Comparison of ENCODE assay signal across 8 cellular contexts in the genomic region with DNA sequence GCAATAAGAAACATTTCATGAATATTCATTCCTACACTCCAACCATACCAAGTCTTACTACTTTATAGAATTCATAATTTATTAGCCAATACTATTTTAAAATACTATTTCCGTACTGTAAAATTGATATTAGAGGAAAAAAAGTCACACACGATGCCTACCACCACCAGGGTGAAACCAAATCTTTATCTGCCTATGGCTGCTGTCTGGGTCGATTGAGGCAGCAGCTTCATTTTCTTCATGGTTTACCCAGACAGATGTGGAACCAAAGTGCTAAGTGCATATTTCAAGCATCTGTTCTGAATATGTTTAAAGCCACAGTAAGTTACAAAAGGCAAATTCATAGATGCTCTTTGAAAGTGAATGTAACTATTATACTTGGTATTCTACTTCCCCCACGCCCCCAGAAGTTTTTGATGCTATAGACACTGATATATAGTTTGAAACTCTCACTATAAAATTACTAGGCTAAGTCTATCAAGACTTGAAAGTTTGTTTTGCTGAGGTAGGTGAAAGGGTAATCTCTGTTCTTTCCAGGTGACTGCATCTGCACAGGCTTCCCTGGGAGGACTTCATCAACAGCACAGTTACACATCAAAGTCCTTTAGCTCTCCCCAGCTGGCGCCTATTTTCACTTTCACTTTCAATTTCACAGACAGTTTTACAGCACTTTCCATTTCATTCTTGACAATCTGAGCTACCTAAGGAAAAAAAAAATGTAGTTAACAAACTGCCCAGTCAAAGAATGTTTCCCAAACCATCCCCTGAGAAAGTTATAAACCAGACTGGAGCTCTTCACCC.
A peak's percentile ranks its signal among the peaks of the same experiment; 100 is the strongest.
DNase-seq lines count a peak whose midpoint lies in the region; ATAC-seq, FAIRE-seq and TF ChIP-seq lines count a peak whose summit lies in the region.

No MANE protein-coding gene starts in this region.

- H3K27me3 Mint-ChIP-seq in neural progenitor cell (ENCODE audit: insufficient read depth, low read depth) = peaks cover 8% of the 10 kb centered on the region

- H3K79me2 ChIP-seq in neural progenitor cell (ENCODE audit: low read depth) = no peaks in the 10 kb centered on the region

- H3K4me3 Mint-ChIP-seq in neural progenitor cell = no peak overlapping the region

- peaks cover 30% of the 10 kb centered on the region for H3K36me3 Mint-ChIP-seq in neural progenitor cell

- H3K4me1 Mint-ChIP-seq in neural progenitor cell = peaks cover 21% of the 10 kb centered on the region

- no peaks in the 10 kb centered on the region for H3F3A ChIP-seq in neural progenitor cell (ENCODE audit: low read depth)

- TF ChIP-seq CTCF in neural progenitor cell (IDR thresholded peaks at IDR 0.05) = no peak

- H2AFZ ChIP-seq in neural progenitor cell (replicated peaks) = no peak overlapping the region

- FAIRE-seq in small intestine (lab: Jason Lieb, UNC) = peak; percentile 85

- no peak overlapping the region for H3K27ac Mint-ChIP-seq in neural progenitor cell

- DNase-seq in EL (peak; percentile 51), HuH-7.5 (ENCODE audit: low spot score) (peak; percentile 9), fibroblast of the conjunctiva (ENCODE audit: low read depth) (peak; percentile 46), small intestine (peak; percentile 91), SHP77 (lab: John Stamatoyannopoulos, UW) (no peak), neural progenitor cell (ENCODE audit: low spot score) (no peak)
- DNase-seq in activated CD8-positive, alpha-beta memory T cell treated with anti-CD3 and anti-CD28 coated beads, Interleukin-2, amount 50 U/mL, for 4 hours = peak; percentile 27

- no peak overlapping the region for H3K4me3 ChIP-seq in small intestine (ENCODE audit: low read depth in 1 of 2, low read length in 2 of 2)
- no peak overlapping the region for H3K4me3 ChIP-seq in neural progenitor cell

- H3K36me3 ChIP-seq in small intestine (ENCODE audit: control insufficient read depth in 2 of 2, insufficient read depth in 2 of 2, low read length in 2 of 2) = no peaks in the 10 kb centered on the region
- peaks cover 22% of the 10 kb centered on the region for H3K36me3 ChIP-seq in neural progenitor cell

- no peaks in the 10 kb centered on the region for H4K20me1 ChIP-seq in neural progenitor cell (ENCODE audit: low read depth)

- H3K4me1 ChIP-seq in small intestine (ENCODE audit: control insufficient read depth in 2 of 2, insufficient read depth in 1 of 2, low read depth in 1 of 2, low read length in 1 of 2) (peaks cover 0 to 2% of the 10 kb centered on the region in 2 donors), neural progenitor cell (peaks cover 5% of the 10 kb centered on the region)

- H3K9ac ChIP-seq in neural progenitor cell = no peak overlapping the region

- ATAC-seq in GM21447 (IDR thresholded peaks at IDR 0.05; ENCODE audit: unreplicated experiment) = peak; percentile 95

- H3K9me3 Mint-ChIP-seq in neural progenitor cell = peaks cover 2% of the 10 kb centered on the region

- 46 to 52% (median 51%) methylated on average over 5 of the region's 5 CpGs for WGBS in small intestine, 3 donors

- H3K27me3 ChIP-seq in small intestine (ENCODE audit: control insufficient read depth in 2 of 2, insufficient read depth in 2 of 2, low read length in 2 of 2) (no peaks in the 10 kb centered on the region), neural progenitor cell (no peaks in the 10 kb centered on the region)

- H3K27ac ChIP-seq in small intestine (ENCODE audit: low read depth in 1 of 2, low read length in 1 of 2) = no peak overlapping the region
- no peak overlapping the region for H3K27ac ChIP-seq in neural progenitor cell

- no peak overlapping the region for H3K4me2 ChIP-seq in neural progenitor cell

- H3K9me3 ChIP-seq in small intestine (ENCODE audit: control insufficient read depth, low read depth) = no peaks in the 10 kb centered on the region
- H3K9me3 ChIP-seq in neural progenitor cell (ENCODE audit: low read depth) = no peaks in the 10 kb centered on the region

Comparison
In these comparisons a context has a peak if more than half of its experiments do, and no peak if none do; other contexts are left out.
1. DNase-seq: peak in EL (single experiment), HuH-7.5 (single experiment), activated CD8-positive, alpha-beta memory T cell treated with anti-CD3 and anti-CD28 coated beads, Interleukin-2, amount 50 U/mL, for 4 hours (single experiment), fibroblast of the conjunctiva (single experiment) and small intestine (single experiment); none in SHP77 (0 of 2) and neural progenitor cell (single experiment).